In genomic region chr13:36555151-36555986, GRCh38 we compare ENCODE assay signal across 14 cellular contexts.
"Had no signal": no experiment of that assay in that cellular context is flagged by ENCODE, and none has a peak within 500 bp of the region (broad histone marks: within the 10 kb centered on the region; RNA-seq: fewer than 3 reads in every experiment).

No MANE protein-coding gene starts in this region.

- H3K27me3 Mint-ChIP-seq: activated CD4-positive, alpha-beta memory T cell treated with anti-CD3 and anti-CD28 coated beads for 36 hours; natural killer cell treated with Interleukin-12 subunit alpha and Interleukin-12 subunit beta and Interleukin-15 and Interleukin-18, amount 100 ng/mL, for 72 hours; stimulated activated naive CD8-positive, alpha-beta T cell treated with anti-CD3 and anti-CD28 coated beads, Interleukin-15, amount 100 ng/mL, for 72 hours had no signal

- H3K27ac ChIP-seq: heart left ventricle, skin epidermis, upper lobe of left lung, WERI-Rb-1 had no signal

- H3K4me1 ChIP-seq: heart left ventricle, upper lobe of left lung had no signal

- H3K4me1 Mint-ChIP-seq: activated CD4-positive, alpha-beta T cell treated with anti-CD3 and anti-CD28 coated beads for 36 hours; endodermal cell; stimulated activated naive CD8-positive, alpha-beta T cell treated with anti-CD3 and anti-CD28 coated beads, Interleukin-15, amount 100 ng/mL, for 72 hours had no signal

- H3K27me3 ChIP-seq: upper lobe of left lung had no signal

- H3K4me3 ChIP-seq: heart left ventricle, skin epidermis, upper lobe of left lung had no signal

- H3K4me3 Mint-ChIP-seq: activated CD4-positive, alpha-beta memory T cell treated with anti-CD3 and anti-CD28 coated beads for 36 hours; activated CD4-positive, alpha-beta T cell treated with anti-CD3 and anti-CD28 coated beads for 36 hours; activated T-cell treated with anti-CD3 and anti-CD28 coated beads, Interleukin-2, amount 50 U/mL, for 24 hours; endodermal cell; natural killer cell treated with Interleukin-12 subunit alpha and Interleukin-12 subunit beta and Interleukin-15 and Interleukin-18, amount 100 ng/mL, for 72 hours; stimulated activated naive CD8-positive, alpha-beta T cell treated with anti-CD3 and anti-CD28 coated beads, Interleukin-15, amount 100 ng/mL, for 72 hours had no signal

- H3K9me3 Mint-ChIP-seq: activated CD4-positive, alpha-beta memory T cell treated with anti-CD3 and anti-CD28 coated beads for 36 hours; activated T-cell treated with anti-CD3 and anti-CD28 coated beads, Interleukin-2, amount 50 U/mL, for 24 hours; endodermal cell; stimulated activated naive CD8-positive, alpha-beta T cell treated with anti-CD3 and anti-CD28 coated beads, Interleukin-15, amount 100 ng/mL, for 72 hours had no signal

- H3K9me3 ChIP-seq: heart left ventricle, upper lobe of left lung had no signal

- H3K36me3 ChIP-seq: heart left ventricle, upper lobe of left lung, WERI-Rb-1 had no signal

- ATAC-seq: activated CD4-positive, alpha-beta T cell treated with anti-CD3 and anti-CD28 coated beads for 36 hours; heart left ventricle; natural killer cell treated with Interleukin-12 subunit alpha and Interleukin-12 subunit beta and Interleukin-15 and Interleukin-18, amount 100 ng/mL, for 72 hours; stimulated activated naive CD8-positive, alpha-beta T cell treated with anti-CD3 and anti-CD28 coated beads, Interleukin-15, amount 100 ng/mL, for 72 hours had no signal

- H3K27ac Mint-ChIP-seq: activated CD4-positive, alpha-beta memory T cell treated with anti-CD3 and anti-CD28 coated beads for 36 hours; activated CD4-positive, alpha-beta T cell treated with anti-CD3 and anti-CD28 coated beads for 36 hours; activated T-cell treated with anti-CD3 and anti-CD28 coated beads, Interleukin-2, amount 50 U/mL, for 24 hours; endodermal cell; natural killer cell treated with Interleukin-12 subunit alpha and Interleukin-12 subunit beta and Interleukin-15 and Interleukin-18, amount 100 ng/mL, for 72 hours; stimulated activated naive CD8-positive, alpha-beta T cell treated with anti-CD3 and anti-CD28 coated beads, Interleukin-15, amount 100 ng/mL, for 72 hours had no signal

- DNase-seq: activated CD4-positive, alpha-beta memory T cell treated with anti-CD3 and anti-CD28 coated beads for 36 hours; activated CD4-positive, alpha-beta T cell treated with anti-CD3 and anti-CD28 coated beads for 36 hours; activated effector memory CD4-positive, alpha-beta T cell treated with Interleukin-2 at 50 U/mL for 16 hours; activated naive CD4-positive, alpha-beta T cell treated with anti-CD3 and anti-CD28 coated beads, Interleukin-2, amount 50 U/mL, for 16 hours; activated T-cell treated with anti-CD3 and anti-CD28 coated beads, Interleukin-2, amount 50 U/mL, for 24 hours; endodermal cell; heart left ventricle; mesendoderm; stimulated activated CD4-positive, alpha-beta T cell treated with anti-CD3 and anti-CD28 coated beads, Interleukin-15, amount 100 ng/mL, for 24 hours; stimulated activated naive CD8-positive, alpha-beta T cell treated with anti-CD3 and anti-CD28 coated beads, Interleukin-15, amount 100 ng/mL, for 72 hours; upper lobe of left lung; WERI-Rb-1 had no signal
